Comparison of ENCODE assay signal across 9 cellular contexts in the genomic region with DNA sequence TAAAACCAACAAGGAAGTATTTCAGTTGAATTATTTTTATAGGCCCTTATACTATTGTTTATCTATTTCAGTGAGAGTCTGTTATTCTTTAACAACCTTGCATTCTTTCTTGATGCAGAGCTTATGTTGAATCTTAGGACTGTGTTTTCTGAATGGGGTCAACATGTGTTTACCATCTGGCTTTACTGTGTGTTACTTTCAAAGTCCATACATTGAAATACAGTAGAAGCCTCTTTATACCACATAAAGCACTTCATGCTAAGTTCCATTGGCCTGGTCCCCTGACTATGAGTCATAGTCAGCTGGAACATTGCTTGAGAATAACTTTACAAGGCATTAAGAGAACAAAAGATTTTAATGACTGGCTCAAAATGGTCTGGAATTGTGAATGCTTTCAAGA.
DNase-seq lines count a peak whose midpoint lies in the region; ATAC-seq and TF ChIP-seq lines count a peak whose summit lies in the region.
"Had no signal": no experiment of that assay in that cellular context is flagged by ENCODE, and none has a peak within 500 bp of the region (broad histone marks: within the 10 kb centered on the region; RNA-seq: fewer than 3 reads in every experiment).

No MANE protein-coding gene starts in this region.

- peak overlapping the region; percentile 12; the same call in 1 of the 2 replicates for H4K91ac ChIP-seq in IMR-90 (ENCODE audit: insufficient read depth, low read depth, low read length)

- H3K36me3 ChIP-seq in IMR-90 (ENCODE audit: control insufficient read depth, insufficient read depth, low read length) (no peaks in the 10 kb centered on the region), right lobe of liver (no peaks in the 10 kb centered on the region), upper lobe of right lung (no peaks in the 10 kb centered on the region)

- no peak overlapping the region for H3K4me3 ChIP-seq in IMR-90 (ENCODE audit: insufficient read depth, low read depth, low read length)
- H3K4me3 ChIP-seq in right lobe of liver, result no peak overlapping the region
- H3K4me3 ChIP-seq in upper lobe of right lung, result no peak overlapping the region

- CTCF ChIA-PET in IMR-90 (lab: Yijun Ruan, JAX), result no interaction called here

- no peak for TF ChIP-seq POLR2A in IMR-90 (IDR thresholded peaks at IDR 0.05; ENCODE audit: low read depth, low read length)
- no peak for TF ChIP-seq POLR2A in right lobe of liver (IDR thresholded peaks at IDR 0.05)

- TF ChIP-seq CTCF in IMR-90 (conservative IDR thresholded peaks at IDR 0.05; ENCODE audit: low read depth, low read length) (no peak), chondrocyte (IDR thresholded peaks at IDR 0.05) (no peak), right lobe of liver (IDR thresholded peaks at IDR 0.05) (no peak), upper lobe of right lung (IDR thresholded peaks at IDR 0.05) (no peak)

- H3K27ac ChIP-seq in IMR-90 (ENCODE audit: insufficient read depth, low read length) (peak overlapping the region; percentile 54), right lobe of liver (peak overlapping the region in 1 of 3 donors; percentile 25), upper lobe of right lung (no peak overlapping the region)

- peak overlapping the region; percentile 56; the same call in 1 of the 2 replicates for H3K4me2 ChIP-seq in IMR-90 (ENCODE audit: low read depth, low read length)

- H4K8ac ChIP-seq in IMR-90 (ENCODE audit: low read depth in 2 of 2, low read length in 2 of 2), result peak overlapping the region in 1 of 2 experiments; percentile 34; a peak in 1 of 4 replicates

- peaks cover 9% of the 10 kb centered on the region for H3K4me1 ChIP-seq in IMR-90 (ENCODE audit: control insufficient read depth, insufficient read depth, low read length)
- H3K4me1 ChIP-seq in right lobe of liver, result no peaks in the 10 kb centered on the region
- no peaks in the 10 kb centered on the region for H3K4me1 ChIP-seq in upper lobe of right lung

- H2AK5ac ChIP-seq in IMR-90 (ENCODE audit: low read depth, low read length), result no peak overlapping the region

- H3K9me3 ChIP-seq in IMR-90 (ENCODE audit: control insufficient read depth, insufficient read depth, low read length), result no peaks in the 10 kb centered on the region
- H3K9me3 ChIP-seq in right lobe of liver, result no peaks in the 10 kb centered on the region
- H3K9me3 ChIP-seq in upper lobe of right lung, result no peaks in the 10 kb centered on the region

- DNase-seq in IMR-90 (peak; percentile 96), chondrocyte (ENCODE audit: low spot score) (no peak), right lobe of liver (no peak), upper lobe of right lung (no peak)
- DNase-seq in activated CD4-positive, alpha-beta T cell treated with anti-CD3 and anti-CD28 coated beads, Interleukin-2, amount 50 U/mL, for 4 hours, result no peak
- no peak for DNase-seq in activated CD4-positive, alpha-beta T cell treated with anti-CD3 and anti-CD28 coated beads, Interleukin-2, amount 10 ng/mL, durations not matched to agents 24 days and 14 days
- DNase-seq: effector memory CD8-positive, alpha-beta T cell had no signal

- peaks cover 3% of the 10 kb centered on the region for H3K9me3 Mint-ChIP-seq in chondrocyte (ENCODE audit: low read depth)
- no peaks in the 10 kb centered on the region for H3K9me3 Mint-ChIP-seq in stimulated activated memory B cell treated with anti-CD40 and anti-IgM and Interleukin-4, amounts not matched to agents 10 μg/mL and 1 μg/mL and 100 μg/mL, for 72 hours
- no peaks in the 10 kb centered on the region for H3K9me3 Mint-ChIP-seq in activated CD4-positive, alpha-beta T cell treated with anti-CD3 and anti-CD28 coated beads, Interleukin-2, amount 10 ng/mL, durations not matched to agents 24 days and 14 days

- H3K9me1 ChIP-seq in IMR-90 (ENCODE audit: insufficient read depth, low read length), result no peaks in the 10 kb centered on the region

- H3K23ac ChIP-seq in IMR-90 (ENCODE audit: low read depth, low read length), result no peak overlapping the region

- H3K9ac ChIP-seq in IMR-90 (ENCODE audit: low read depth, low read length), result no peak overlapping the region

- no peak overlapping the region for H2BK15ac ChIP-seq in IMR-90 (ENCODE audit: low read depth, low read length)

- no peak overlapping the region for H3K14ac ChIP-seq in IMR-90 (replicated peaks; ENCODE audit: low read depth, low read length)

- peak overlapping the region; percentile 49 for H2BK20ac ChIP-seq in IMR-90 (ENCODE audit: low read depth, low read length)

- H3K27me3 Mint-ChIP-seq in chondrocyte (ENCODE audit: low read depth), result no peaks in the 10 kb centered on the region
- no peaks in the 10 kb centered on the region for H3K27me3 Mint-ChIP-seq in stimulated activated memory B cell treated with anti-CD40 and anti-IgM and Interleukin-4, amounts not matched to agents 10 μg/mL and 1 μg/mL and 100 μg/mL, for 72 hours
- H3K27me3 Mint-ChIP-seq in activated CD4-positive, alpha-beta T cell treated with anti-CD3 and anti-CD28 coated beads, Interleukin-2, amount 10 ng/mL, durations not matched to agents 24 days and 14 days, result no peaks in the 10 kb centered on the region
- H3K27me3 Mint-ChIP-seq: effector memory CD8-positive, alpha-beta T cell had no signal

- TF ChIP-seq RAD21 in IMR-90 (IDR thresholded peaks at IDR 0.05; ENCODE audit: low read length), result no peak

- H2BK120ac ChIP-seq in IMR-90 (ENCODE audit: low read depth, low read length), result peak overlapping the region; percentile 78

- H3K4me1 Mint-ChIP-seq in chondrocyte (ENCODE audit: low read depth), result peaks cover 59% of the 10 kb centered on the region
- H3K4me1 Mint-ChIP-seq in stimulated activated memory B cell treated with anti-CD40 and anti-IgM and Interleukin-4, amounts not matched to agents 10 μg/mL and 1 μg/mL and 100 μg/mL, for 72 hours, result no peaks in the 10 kb centered on the region
- no peaks in the 10 kb centered on the region for H3K4me1 Mint-ChIP-seq in activated CD4-positive, alpha-beta T cell treated with anti-CD3 and anti-CD28 coated beads, Interleukin-2, amount 10 ng/mL, durations not matched to agents 24 days and 14 days

- ATAC-seq in IMR-90 (ENCODE audit: low read depth) (peak; percentile 76), right lobe of liver (peak in 3 of 4 donors; percentile 30 to 78 (median 53)), upper lobe of right lung (peak; percentile 60), HG03045 (IDR thresholded peaks at IDR 0.05; ENCODE audit: unreplicated experiment) (no peak)
- no peak for ATAC-seq in stimulated activated memory B cell treated with anti-CD40 and anti-IgM and Interleukin-4, amounts not matched to agents 10 μg/mL and 1 μg/mL and 100 μg/mL, for 72 hours
- ATAC-seq: effector memory CD8-positive, alpha-beta T cell had no signal

- no peak overlapping the region for H2AFZ ChIP-seq in IMR-90 (replicated peaks; ENCODE audit: low read length, poor library complexity)

- H3K4me3 Mint-ChIP-seq in chondrocyte (ENCODE audit: unreplicated experiment), result no peak overlapping the region
- no peak overlapping the region for H3K4me3 Mint-ChIP-seq in stimulated activated memory B cell treated with anti-CD40 and anti-IgM and Interleukin-4, amounts not matched to agents 10 μg/mL and 1 μg/mL and 100 μg/mL, for 72 hours
- no peak overlapping the region for H3K4me3 Mint-ChIP-seq in activated CD4-positive, alpha-beta T cell treated with anti-CD3 and anti-CD28 coated beads, Interleukin-2, amount 10 ng/mL, durations not matched to agents 24 days and 14 days
- H3K4me3 Mint-ChIP-seq: effector memory CD8-positive, alpha-beta T cell had no signal

- in situ Hi-C loops in IMR-90 (cut with MboI; ENCODE audit: low sequenced_read_pairs), result no loop called here

- dilution Hi-C loops in IMR-90 (cut with HindIII; ENCODE audit: low sequenced_read_pairs, unreplicated experiment), result loop anchor here (25.0 kb wide), 1 partner anchor 167 kb away; no protein-coding TSS in a partner anchor

- H2AK9ac ChIP-seq in IMR-90 (replicated peaks; ENCODE audit: low read depth, low read length, poor library complexity), result no peak overlapping the region

- peak overlapping the region; percentile 95 for H3K18ac ChIP-seq in IMR-90 (ENCODE audit: low read depth, low read length)

- H3K36me3 Mint-ChIP-seq in chondrocyte (ENCODE audit: low read depth), result no peaks in the 10 kb centered on the region
- no peaks in the 10 kb centered on the region for H3K36me3 Mint-ChIP-seq in stimulated activated memory B cell treated with anti-CD40 and anti-IgM and Interleukin-4, amounts not matched to agents 10 μg/mL and 1 μg/mL and 100 μg/mL, for 72 hours
- H3K36me3 Mint-ChIP-seq in activated CD4-positive, alpha-beta T cell treated with anti-CD3 and anti-CD28 coated beads, Interleukin-2, amount 10 ng/mL, durations not matched to agents 24 days and 14 days (ENCODE audit: low read depth), result no peaks in the 10 kb centered on the region

- H3K27me3 ChIP-seq in IMR-90 (ENCODE audit: control insufficient read depth, insufficient read depth, low read length) (no peaks in the 10 kb centered on the region), right lobe of liver (no peaks in the 10 kb centered on the region), upper lobe of right lung (no peaks in the 10 kb centered on the region)

- peak overlapping the region; percentile 4; the same call in 1 of the 2 replicates for H4K5ac ChIP-seq in IMR-90 (ENCODE audit: low read depth, low read length)

- peak overlapping the region; percentile 6; the same call in 1 of the 2 replicates for H3K4ac ChIP-seq in IMR-90 (ENCODE audit: low read depth, low read length)

- no peaks in the 10 kb centered on the region for H3K79me1 ChIP-seq in IMR-90 (ENCODE audit: low read depth in 1 of 2, low read length in 2 of 2)

- no peaks in the 10 kb centered on the region for H4K20me1 ChIP-seq in IMR-90 (ENCODE audit: insufficient read depth, low read length)

- H3K27ac Mint-ChIP-seq in chondrocyte (ENCODE audit: unreplicated experiment), result peak overlapping the region; percentile 95
- H3K27ac Mint-ChIP-seq in stimulated activated memory B cell treated with anti-CD40 and anti-IgM and Interleukin-4, amounts not matched to agents 10 μg/mL and 1 μg/mL and 100 μg/mL, for 72 hours, result no peak overlapping the region
- no peak overlapping the region for H3K27ac Mint-ChIP-seq in activated CD4-positive, alpha-beta T cell treated with anti-CD3 and anti-CD28 coated beads, Interleukin-2, amount 10 ng/mL, durations not matched to agents 24 days and 14 days
- H3K27ac Mint-ChIP-seq: effector memory CD8-positive, alpha-beta T cell had no signal

- POLR2A ChIA-PET in IMR-90 (lab: Charles Lee; ENCODE audit: unreplicated experiment), result interaction anchor here (0.6 kb wide), 1 partner anchor 94 kb away, joined by 6 read pairs; no protein-coding TSS in a partner anchor

- BruUV-seq in IMR-90 (replicated peaks; lab: Mats Ljungman, UMichigan), result no TSS peak

- intact Hi-C loops in IMR-90 (cut with micrococcal nuclease) (loop anchor here (1.0 kb wide), 2 partner anchors 100 to 152 kb away; no protein-coding TSS in a partner anchor), right lobe of liver (cut with DNase I) (no loop called here), upper lobe of right lung (cut with DNase I) (no loop called here)
- intact Hi-C loops in activated CD4-positive, alpha-beta T cell treated with anti-CD3 and anti-CD28 coated beads, Interleukin-2, amount 10 ng/mL, durations not matched to agents 24 days and 14 days (cut with micrococcal nuclease), result no loop called here

- H2BK5ac ChIP-seq in IMR-90 (ENCODE audit: low read depth, low read length, poor library complexity, severe bottlenecking), result peak overlapping the region; percentile 97

- H3K56ac ChIP-seq in IMR-90 (ENCODE audit: extremely low read depth, insufficient read depth, low read length), result no peak overlapping the region

Comparison
In these comparisons a context has a peak if more than half of its experiments do, and no peak if none do; other contexts are left out.
1. ATAC-seq: peak in IMR-90 (single experiment), right lobe of liver (3 of 4) and upper lobe of right lung (single experiment); none in HG03045 (single experiment) and stimulated activated memory B cell treated with anti-CD40 and anti-IgM and Interleukin-4, amounts not matched to agents 10 μg/mL and 1 μg/mL and 100 μg/mL, for 72 hours (single experiment).